In genomic region chr1:232635778-232636356, GRCh38 we compare ENCODE assay signal across 8 cellular contexts. TPM values are rescaled to one million over a fixed set of nuclear protein-coding genes. Genes with fewer than 3 reads are reported as not detected.
DNase-seq lines count a peak whose midpoint lies in the region; ATAC-seq and TF ChIP-seq lines count a peak whose summit lies in the region.

No MANE protein-coding gene starts in this region.

- ATAC-seq in GM21619 (IDR thresholded peaks at IDR 0.05; ENCODE audit: unreplicated experiment) (peak; percentile 72), Panc1 (peak; percentile 94)

- H3K4me3 ChIP-seq in KMS-11 (IDR thresholded peaks at IDR 0.05; ENCODE audit: insufficient read depth, low read depth, low read length) (no peak overlapping the region), Panc1 (ENCODE audit: low read depth in 2 of 2, low read length in 2 of 2) (no peak overlapping the region), dorsolateral prefrontal cortex (peak overlapping the region in 1 of 59 donors; percentile 4)

- TF ChIP-seq CTCF in KMS-11 (conservative IDR thresholded peaks at IDR 0.05; ENCODE audit: low read depth, low read length), result peak; percentile 87
- peak; percentile 70; the same call in 1 of the 2 replicates for TF ChIP-seq CTCF in Panc1 (IDR thresholded peaks at IDR 0.05)
- TF ChIP-seq CTCF in dorsolateral prefrontal cortex (IDR thresholded peaks at IDR 0.05 in 54 of 56, conservative IDR thresholded peaks at IDR 0.05 in 2 of 56; ENCODE audit: low read depth in 1 of 56, partially characterized antibody in 56 of 56), result peak; percentile 68 to 97 (median 87)

- no TSS peak for BruUV-seq in Panc1 (replicated peaks; lab: Mats Ljungman, UMichigan)

- H3K4me2 ChIP-seq in KMS-11, result no peak overlapping the region

- H3K36me3 ChIP-seq in KMS-11 (ENCODE audit: insufficient read depth) (no peaks in the 10 kb centered on the region), Panc1 (ENCODE audit: control insufficient read depth, insufficient read depth, low read length) (no peaks in the 10 kb centered on the region)

- H3K9ac ChIP-seq in KMS-11, result no peak overlapping the region

- no peaks in the 10 kb centered on the region for H3K27me3 ChIP-seq in KMS-11 (ENCODE audit: insufficient read depth, low read depth)
- H3K27me3 ChIP-seq in Panc1 (ENCODE audit: control insufficient read depth, insufficient read depth, low read length), result peaks cover 10% of the 10 kb centered on the region
- no peaks in the 10 kb centered on the region for H3K27me3 ChIP-seq in dorsolateral prefrontal cortex

- in situ Hi-C loops in Panc1 (cut with HindIII; ENCODE audit: low pct_unique_long_range_greater_than_20kb, low sequenced_read_pairs), result no loop called here

- H3K79me2 ChIP-seq in KMS-11 (ENCODE audit: insufficient read depth, low read depth), result no peaks in the 10 kb centered on the region

- H4K20me1 ChIP-seq in KMS-11 (ENCODE audit: insufficient read depth), result no peaks in the 10 kb centered on the region

- DNase-seq in ELR (ENCODE audit: low read depth), result peak; percentile 71
- no peak for DNase-seq in Panc1 (ENCODE audit: low read depth, low spot score)
- no peak for DNase-seq in dorsolateral prefrontal cortex
- DNase-seq in midbrain (lab: John Stamatoyannopoulos, UW), result peak; percentile 41
- DNase-seq in effector CD8-positive, alpha-beta T cell (lab: John Stamatoyannopoulos, UW), result no peak
- no peak for DNase-seq in activated T-cell treated with anti-CD3 and anti-CD28 coated beads, Interleukin-2, amount 50 U/mL, for 1 hour

- CTCF ChIA-PET in Panc1 (lab: Charles Lee), result no interaction called here

- H3K27ac ChIP-seq in KMS-11 (no peak overlapping the region), Panc1 (ENCODE audit: low read length) (no peak overlapping the region), dorsolateral prefrontal cortex (no peak overlapping the region)

- no peak overlapping the region for H2AFZ ChIP-seq in KMS-11 (ENCODE audit: low read depth)

- H3K9me3 ChIP-seq in Panc1 (ENCODE audit: control insufficient read depth, insufficient read depth, low read depth, low read length), result no peaks in the 10 kb centered on the region

- intact Hi-C loops in Panc1 (cut with micrococcal nuclease; ENCODE audit: unreplicated experiment), result loop anchor here (1.0 to 10.0 kb wide), 3 partner anchors 389 to 605 kb away; no protein-coding TSS in a partner anchor
- intact Hi-C loops in dorsolateral prefrontal cortex (cut with DNase I), result loop anchor here (5.0 to 10.0 kb wide), 5 partner anchors 66 to 389 kb away; partner anchors contain the start of gene MAP10 (in 1 of the 2)

- H3K4me1 ChIP-seq in KMS-11 (ENCODE audit: low read depth, poor library complexity, severe bottlenecking), result peaks cover 6% of the 10 kb centered on the region
- no peaks in the 10 kb centered on the region; the same call in 1 of the 2 replicates for H3K4me1 ChIP-seq in Panc1 (ENCODE audit: control insufficient read depth, insufficient read depth, low read length)

- POLR2A ChIA-PET in Panc1 (lab: Charles Lee), result no interaction called here

RNA-seq across cellular contexts. Expression of gene SIPA1L2, which starts 5.9 kb away (rescaled TPM):
- 5.2 TPM for total RNA-seq in Panc1 (2021; ENCODE audit: unreplicated experiment)
- 2.6 TPM for polyA plus RNA-seq in Panc1 (2012; ENCODE audit: insufficient read length)
- total RNA-seq in dorsolateral prefrontal cortex, result 10 to 100 TPM; 24.3 to 66.4 (median 47.9) TPM

Comparison
In these comparisons a context has a peak if more than half of its experiments do, and no peak if none do; other contexts are left out.
1. DNase-seq: peak in ELR (single experiment) and midbrain (single experiment); none in Panc1 (single experiment), dorsolateral prefrontal cortex (0 of 10), effector CD8-positive, alpha-beta T cell (single experiment) and activated T-cell treated with anti-CD3 and anti-CD28 coated beads, Interleukin-2, amount 50 U/mL, for 1 hour (single experiment).
2. Peak in every context shown above with its lines, with median percentiles within 50 percentile points of each other: CTCF ChIP-seq.